1 cellular context compared by ENCODE assay signal in genomic region chr4:150768492-150768891, GRCh38.
TF ChIP-seq lines count a peak whose summit lies in the region.

No MANE protein-coding gene starts in this region.

TF ChIP-seq in GM12878, 131 proteins besides CTCF, POLR2A, EP300 and RAD21 (continued from another document):
- TF ChIP-seq, protein P1, sequence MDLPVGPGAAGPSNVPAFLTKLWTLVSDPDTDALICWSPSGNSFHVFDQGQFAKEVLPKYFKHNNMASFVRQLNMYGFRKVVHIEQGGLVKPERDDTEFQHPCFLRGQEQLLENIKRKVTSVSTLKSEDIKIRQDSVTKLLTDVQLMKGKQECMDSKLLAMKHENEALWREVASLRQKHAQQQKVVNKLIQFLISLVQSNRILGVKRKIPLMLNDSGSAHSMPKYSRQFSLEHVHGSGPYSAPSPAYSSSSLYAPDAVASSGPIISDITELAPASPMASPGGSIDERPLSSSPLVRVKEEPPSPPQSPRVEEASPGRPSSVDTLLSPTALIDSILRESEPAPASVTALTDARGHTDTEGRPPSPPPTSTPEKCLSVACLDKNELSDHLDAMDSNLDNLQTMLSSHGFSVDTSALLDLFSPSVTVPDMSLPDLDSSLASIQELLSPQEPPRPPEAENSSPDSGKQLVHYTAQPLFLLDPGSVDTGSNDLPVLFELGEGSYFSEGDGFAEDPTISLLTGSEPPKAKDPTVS (IDR thresholded peaks at IDR 0.05; ENCODE audit: low read depth, low read length): no peak
- TF ChIP-seq NR2C1 (IDR thresholded peaks at IDR 0.05) (no peak), IKZF2 (IDR thresholded peaks at IDR 0.05) (no peak), ZNF217 (IDR thresholded peaks at IDR 0.05) (no peak), REST (IDR thresholded peaks at IDR 0.05; ENCODE audit: low read depth, low read length) (no peak), MLLT1 (IDR thresholded peaks at IDR 0.05) (no peak), SUZ12 (IDR thresholded peaks at IDR 0.05; ENCODE audit: unreplicated experiment) (no peak), HDAC2 (IDR thresholded peaks at IDR 0.05) (no peak), CHD1 (IDR thresholded peaks at IDR 0.05; ENCODE audit: low read depth, low read length) (no peak), EZH2 (IDR thresholded peaks at IDR 0.05; ENCODE audit: borderline replicate concordance, control insufficient read depth, low read depth, low read length) (no peak), PML (IDR thresholded peaks at IDR 0.05; ENCODE audit: low read length) (no peak)
